Comparison of ENCODE assay signal across 8 cellular contexts in genomic region chr5:160311491-160312138, GRCh38. TPM values are rescaled to one million over a fixed set of nuclear protein-coding genes. Genes with fewer than 3 reads are reported as not detected.
DNase-seq lines count a peak whose midpoint lies in the region; ATAC-seq and TF ChIP-seq lines count a peak whose summit lies in the region.

No MANE protein-coding gene starts in this region.

- H3K27ac Mint-ChIP-seq in activated CD8-positive, alpha-beta memory T cell treated with anti-CD3 and anti-CD28 coated beads, Interleukin-2, amount 10 ng/mL, durations not matched to agents 7 days and 5 days: no peak overlapping the region

- CTCF ChIA-PET in activated CD8-positive, alpha-beta memory T cell treated with anti-CD3 and anti-CD28 coated beads, Interleukin-2, amount 10 ng/mL, durations not matched to agents 7 days and 5 days (lab: Charles Lee): no interaction called here

- H3K27ac ChIP-seq in Peyer's patch (peak overlapping the region; percentile 27 to 70 (median 45)), fibroblast of lung (ENCODE audit: insufficient read depth, low read length) (no peak overlapping the region)

- H3K4me2 ChIP-seq in fibroblast of lung (ENCODE audit: extremely low read depth, insufficient read depth, low read length): peak overlapping the region; percentile 82

- H3K27me3 Mint-ChIP-seq in activated CD8-positive, alpha-beta memory T cell treated with anti-CD3 and anti-CD28 coated beads, Interleukin-2, amount 10 ng/mL, durations not matched to agents 7 days and 5 days: peaks cover 85% of the 10 kb centered on the region

- peaks cover 16% of the 10 kb centered on the region for H3K4me1 Mint-ChIP-seq in activated CD8-positive, alpha-beta memory T cell treated with anti-CD3 and anti-CD28 coated beads, Interleukin-2, amount 10 ng/mL, durations not matched to agents 7 days and 5 days

- H3K9ac ChIP-seq in fibroblast of lung (ENCODE audit: insufficient read depth, low read length): no peak overlapping the region

- peak overlapping the region; percentile 49 for H2AFZ ChIP-seq in fibroblast of lung (ENCODE audit: low read length)

- H3K4me1 ChIP-seq in Peyer's patch (peaks cover 0 to 11% (median 2%) of the 10 kb centered on the region in 4 donors), fibroblast of lung (ENCODE audit: control insufficient read depth, extremely low read depth, insufficient read depth, low read length) (no peaks in the 10 kb centered on the region)

- H3K4me3 ChIP-seq in Peyer's patch: peak overlapping the region; percentile 42 to 81 (median 60)
- peak overlapping the region; percentile 40 to 57 (median 56) for H3K4me3 ChIP-seq in fibroblast of lung (replicated peaks in 1 of 4; ENCODE audit: control extremely low read depth in 1 of 4, insufficient read depth in 1 of 4, low read depth in 3 of 4, low read length in 4 of 4)

- no peaks in the 10 kb centered on the region for H3K36me3 Mint-ChIP-seq in activated CD8-positive, alpha-beta memory T cell treated with anti-CD3 and anti-CD28 coated beads, Interleukin-2, amount 10 ng/mL, durations not matched to agents 7 days and 5 days

- no peak for DNase-seq in activated CD8-positive, alpha-beta memory T cell treated with anti-CD3 and anti-CD28 coated beads, Interleukin-2, amount 10 ng/mL, durations not matched to agents 7 days and 5 days
- DNase-seq in activated CD8-positive, alpha-beta memory T cell treated with anti-CD3 and anti-CD28 coated beads, Interleukin-2, amount 50 U/mL, for 4 hours: no peak
- DNase-seq in Peyer's patch: peak in 1 of 3 donors; percentile 56
- DNase-seq in fibroblast of lung (ENCODE audit: low read depth in 2 of 2): peak in 1 of 2 donors; percentile 11
- DNase-seq in omental fat pad (ENCODE audit: low spot score): no peak
- DNase-seq in NCI-H1105 (lab: John Stamatoyannopoulos, UW): no peak

- H3K36me3 ChIP-seq in Peyer's patch (no peaks in the 10 kb centered on the region), fibroblast of lung (ENCODE audit: control insufficient read depth, insufficient read depth, low read length) (no peaks in the 10 kb centered on the region)

- H3K79me2 ChIP-seq in fibroblast of lung (ENCODE audit: control insufficient read depth, insufficient read depth, low read length): no peaks in the 10 kb centered on the region

- H3K9me3 ChIP-seq in Peyer's patch (no peaks in the 10 kb centered on the region), fibroblast of lung (ENCODE audit: control insufficient read depth, insufficient read depth, low read depth, low read length) (no peaks in the 10 kb centered on the region)

- H3K4me3 Mint-ChIP-seq in activated CD8-positive, alpha-beta memory T cell treated with anti-CD3 and anti-CD28 coated beads, Interleukin-2, amount 10 ng/mL, durations not matched to agents 7 days and 5 days: peak overlapping the region; percentile 13

- H4K20me1 ChIP-seq in fibroblast of lung (ENCODE audit: control insufficient read depth, extremely low read depth, insufficient read depth, low read length): no peaks in the 10 kb centered on the region

- no peaks in the 10 kb centered on the region for H3K27me3 ChIP-seq in Peyer's patch
- peaks cover 11% of the 10 kb centered on the region for H3K27me3 ChIP-seq in fibroblast of lung (ENCODE audit: control insufficient read depth, insufficient read depth, low read length)

- H3K9me3 Mint-ChIP-seq in activated CD8-positive, alpha-beta memory T cell treated with anti-CD3 and anti-CD28 coated beads, Interleukin-2, amount 10 ng/mL, durations not matched to agents 7 days and 5 days (ENCODE audit: low read depth): no peaks in the 10 kb centered on the region

- no peak for TF ChIP-seq POLR2A in Peyer's patch (IDR thresholded peaks at IDR 0.05)

- peak; percentile 16 for ATAC-seq in activated CD8-positive, alpha-beta memory T cell treated with anti-CD3 and anti-CD28 coated beads, Interleukin-2, amount 10 ng/mL, durations not matched to agents 7 days and 5 days
- peak; percentile 41 for ATAC-seq in omental fat pad (ENCODE audit: low FRiP score)
- ATAC-seq in GM21367 (IDR thresholded peaks at IDR 0.05; ENCODE audit: unreplicated experiment): no peak
- ATAC-seq in GM19023 (IDR thresholded peaks at IDR 0.05; ENCODE audit: unreplicated experiment): no peak

- no peak for TF ChIP-seq CTCF in Peyer's patch (IDR thresholded peaks at IDR 0.05)
- no peak for TF ChIP-seq CTCF in fibroblast of lung (conservative IDR thresholded peaks at IDR 0.05 in 1 of 2, IDR thresholded peaks at IDR 0.05 in 1 of 2; ENCODE audit: low read depth in 1 of 2, low read length in 2 of 2)
- no peak for TF ChIP-seq CTCF in omental fat pad (IDR thresholded peaks at IDR 0.05)

RNA-seq across cellular contexts. Expression of gene CCNJL, which starts 0.7 kb away (rescaled TPM):
- under 1 TPM in 1 of 2 experiments, not detected in 1; 0.23 TPM for total RNA-seq in activated CD8-positive, alpha-beta memory T cell treated with anti-CD3 and anti-CD28 coated beads, Interleukin-2, amount 10 ng/mL, durations not matched to agents 7 days and 5 days
- total RNA-seq in Peyer's patch (10 to 100 TPM in 3 of 4 donors, 1 to 10 TPM in 1; 6.9 to 15.1 (median 12.6) TPM), fibroblast of lung (0.26 TPM in 1 of 2 replicates, not detected in the other), omental fat pad (1 to 10 TPM in 1 of 4 donors, under 1 TPM in 3; 0.24 to 5.4 (median 0.45) TPM)
- polyA plus RNA-seq in fibroblast of lung: 0.68 and 0.73 TPM in 2 replicates
- 0.63 and 1.2 TPM in 2 replicates for polyA plus RNA-seq in fibroblast of lung (2012)
- polyA minus RNA-seq in fibroblast of lung (ENCODE audit: low replicate concordance): 0.33 and 4.7 TPM in 2 replicates

RNA-seq across cellular contexts. Expression of gene C1QTNF2, which starts 58.8 kb away (rescaled TPM):
- total RNA-seq in activated CD8-positive, alpha-beta memory T cell treated with anti-CD3 and anti-CD28 coated beads, Interleukin-2, amount 10 ng/mL, durations not matched to agents 7 days and 5 days: not detected
- total RNA-seq in Peyer's patch (1 to 10 TPM in 1 of 4 donors, under 1 TPM in 2, not detected in 1; 0.54 to 2.8 (median 0.88) TPM), fibroblast of lung (0.77 and 2.3 TPM in 2 replicates), omental fat pad (under 1 TPM in 3 of 4 donors, not detected in 1; 0.19 to 0.47 (median 0.25) TPM)
- 2.3 and 4.5 TPM in 2 replicates for polyA plus RNA-seq in fibroblast of lung
- polyA plus RNA-seq in fibroblast of lung (2012): 2.7 and 6.0 TPM in 2 replicates
- 2.8 and 5.6 TPM in 2 replicates for polyA minus RNA-seq in fibroblast of lung (ENCODE audit: low replicate concordance)

Comparison
In these comparisons a context has a peak if more than half of its experiments do, and no peak if none do; other contexts are left out.
1. ATAC-seq: peak in activated CD8-positive, alpha-beta memory T cell treated with anti-CD3 and anti-CD28 coated beads, Interleukin-2, amount 10 ng/mL, durations not matched to agents 7 days and 5 days (single experiment) and omental fat pad (single experiment); none in GM21367 (single experiment) and GM19023 (single experiment).